ENCODE assay signal across 13 cellular contexts in genomic region chr6:33727932-33728331, GRCh38. TPM values are rescaled to one million over a fixed set of nuclear protein-coding genes. Genes with fewer than 3 reads are reported as not detected.
"Had no signal": no experiment of that assay in that cellular context is flagged by ENCODE, and none has a peak within 500 bp of the region (broad histone marks: within the 10 kb centered on the region; RNA-seq: fewer than 3 reads in every experiment).

No MANE protein-coding gene starts in this region.

- H3K4me1 ChIP-seq: testis had no signal

- H3K4me3 ChIP-seq: skin epidermis, testis had no signal

- H3K27ac ChIP-seq: skin epidermis, testis had no signal

- H3K9me3 ChIP-seq: testis had no signal

- ATAC-seq: activated T-helper 17 cell treated with anti-CD3 and anti-CD28 coated beads, Interleukin-2, amount 50 U/mL, for 72 hours; stimulated activated naive CD8-positive, alpha-beta T cell treated with anti-CD3 and anti-CD28 coated beads, Interleukin-15, amount 100 ng/mL, for 72 hours had no signal

- DNase-seq: activated CD4-positive, alpha-beta T cell treated with anti-CD3 and anti-CD28 coated beads, Interleukin-2, amount 10 ng/mL, durations not matched to agents 7 days and 5 days; activated CD4-positive, CD25-positive, alpha-beta regulatory T cell; activated CD8-positive, alpha-beta memory T cell treated with anti-CD3 and anti-CD28 coated beads for 24 hours; activated naive CD4-positive, alpha-beta T cell treated with anti-CD3 and anti-CD28 coated beads, Interleukin-2, amount 10 ng/mL, durations not matched to agents 7 days and 5 days; effector memory CD4-positive, alpha-beta T cell; nephron progenitor cell; stimulated activated CD4-positive, alpha-beta T cell treated with anti-CD3 and anti-CD28 coated beads, Interleukin-4, amount 100 ng/mL, for 4 hours; stimulated activated naive CD8-positive, alpha-beta T cell treated with anti-CD3 and anti-CD28 coated beads, Interleukin-15, amount 100 ng/mL, for 72 hours; testis had no signal

- H3K27me3 ChIP-seq: testis had no signal

RNA-seq across cellular contexts. Expression of gene IP6K3, which starts 18.8 kb away (rescaled TPM):
- total RNA-seq: activated CD4-positive, alpha-beta T cell treated with anti-CD3 and anti-CD28 coated beads, Interleukin-2, amount 10 ng/mL, durations not matched to agents 7 days and 5 days; activated T-helper 17 cell treated with anti-CD3 and anti-CD28 coated beads, Interleukin-2, amount 50 U/mL, for 72 hours; glomerular endothelial cell; T-helper 1 cell treated with Interleukin-12 subunit alpha and Interleukin-12 subunit beta and Interleukin-4 antibody, amounts not matched to agents 30 ng/mL and 1 ng/mL, for 36 hours had no signal
